ENCODE assay signal across 29 cellular contexts in genomic region chr22:43401233-43401632, GRCh38. TPM values are rescaled to one million over a fixed set of nuclear protein-coding genes. Genes with fewer than 3 reads are reported as not detected.
"Had no signal": no experiment of that assay in that cellular context is flagged by ENCODE, and none has a peak within 500 bp of the region (broad histone marks: within the 10 kb centered on the region; RNA-seq: fewer than 3 reads in every experiment).

No MANE protein-coding gene starts in this region.

- H3K9me3 ChIP-seq: esophagus squamous epithelium, mucosa of descending colon, ovary, psoas muscle, suprapubic skin, transverse colon, upper lobe of right lung, uterus had no signal

- H3K27ac Mint-ChIP-seq: effector memory CD8-positive, alpha-beta T cell; immature natural killer cell; mesothelial cell of epicardium; naive B cell; nephron had no signal

- ATAC-seq: effector memory CD8-positive, alpha-beta T cell; mucosa of descending colon; psoas muscle; stimulated activated naive CD8-positive, alpha-beta T cell treated with anti-CD3 and anti-CD28 coated beads, Interleukin-15, amount 100 ng/mL, for 72 hours; upper lobe of right lung had no signal

- DNase-seq: cortex of kidney; effector memory CD8-positive, alpha-beta T cell; erythroblast; esophagus squamous epithelium; foreskin melanocyte; glutamatergic neuron; hypothalamus; immature natural killer cell; islet precursor cell; mesenchymal stem cell; naive B cell; occipital lobe; ovary; psoas muscle; stimulated activated CD4-positive, alpha-beta T cell treated with anti-CD3 and anti-CD28 coated beads, Interleukin-15, amount 100 ng/mL, for 24 hours; stimulated activated CD4-positive, alpha-beta T cell treated with anti-CD3 and anti-CD28 coated beads, Interleukin-2, amount 100 ng/mL, for 48 hours; stimulated activated naive CD4-positive, alpha-beta T cell; stimulated activated naive CD8-positive, alpha-beta T cell treated with anti-CD3 and anti-CD28 coated beads, Interleukin-15, amount 100 ng/mL, for 72 hours; transverse colon; upper lobe of right lung; uterus had no signal

- H3K4me1 Mint-ChIP-seq: immature natural killer cell; mesothelial cell of epicardium; nephron; stimulated activated naive CD8-positive, alpha-beta T cell treated with anti-CD3 and anti-CD28 coated beads, Interleukin-15, amount 100 ng/mL, for 72 hours had no signal

- H3K36me3 Mint-ChIP-seq: immature natural killer cell, mesothelial cell of epicardium, naive B cell had no signal

- H3K27me3 ChIP-seq: ovary, uterus had no signal

- FAIRE-seq: endometrium had no signal

- H3K36me3 ChIP-seq: esophagus squamous epithelium, ovary, suprapubic skin, transverse colon, upper lobe of right lung, uterus had no signal

- H3K4me3 Mint-ChIP-seq: effector memory CD8-positive, alpha-beta T cell; immature natural killer cell; mesothelial cell of epicardium; nephron; stimulated activated naive CD8-positive, alpha-beta T cell treated with anti-CD3 and anti-CD28 coated beads, Interleukin-15, amount 100 ng/mL, for 72 hours had no signal

- H3K4me3 ChIP-seq: esophagus squamous epithelium, mucosa of descending colon, ovary, psoas muscle, skin epidermis, suprapubic skin, transverse colon, upper lobe of right lung, uterus had no signal

- H3K4me1 ChIP-seq: psoas muscle, transverse colon, upper lobe of right lung, uterus had no signal

- H3K9me3 Mint-ChIP-seq: effector memory CD8-positive, alpha-beta T cell; immature natural killer cell; mesothelial cell of epicardium; nephron; stimulated activated naive CD8-positive, alpha-beta T cell treated with anti-CD3 and anti-CD28 coated beads, Interleukin-15, amount 100 ng/mL, for 72 hours had no signal

- H3K27ac ChIP-seq: esophagus squamous epithelium, ovary, psoas muscle, skin epidermis, suprapubic skin, transverse colon, upper lobe of right lung, uterus had no signal

RNA-seq across cellular contexts. Expression of gene MPPED1, which starts 10.6 kb away (rescaled TPM):
- total RNA-seq: dermis microvascular lymphatic vessel endothelial cell, esophagus squamous epithelium, psoas muscle, renal cortical epithelial cell, transverse colon, upper lobe of right lung had no signal
- polyA plus RNA-seq: immature natural killer cell had no signal
